ENCODE assay signal across 1 cellular context in the genomic region with DNA sequence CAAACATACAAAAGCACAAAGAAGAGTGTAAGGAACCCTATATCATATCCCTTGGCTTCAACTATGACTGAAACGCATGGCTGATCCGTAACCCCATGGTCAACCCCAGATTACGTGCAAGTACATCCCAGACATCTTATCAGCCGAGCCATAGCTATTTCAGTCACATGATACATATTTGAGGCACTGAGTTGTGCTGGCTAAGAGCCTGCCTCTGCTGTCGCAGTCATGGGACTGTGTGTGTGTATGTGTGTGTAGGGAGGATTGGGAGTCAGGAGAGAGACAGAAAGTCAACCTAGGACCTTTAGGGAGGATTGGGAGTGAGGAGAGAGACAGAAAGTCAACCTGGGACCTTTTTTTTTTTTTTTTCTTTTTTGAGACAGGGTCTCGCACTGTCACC.
TF ChIP-seq lines count a peak whose summit lies in the region.

No MANE protein-coding gene starts in this region.

TF ChIP-seq in K562, 482 proteins besides CTCF, POLR2A, EP300 and RAD21 (continued from another document and continues in another):
- TF ChIP-seq ZBTB40 (IDR thresholded peaks at IDR 0.05) (no peak), ZBTB40 (CRISPR knock-in tag; IDR thresholded peaks at IDR 0.05) (no peak), ZSCAN32 (CRISPR knock-in tag; IDR thresholded peaks at IDR 0.05) (no peak), FOXJ2 (tag; IDR thresholded peaks at IDR 0.05) (peak; percentile 70), SMARCB1 (IDR thresholded peaks at IDR 0.05; ENCODE audit: insufficient read length, low read depth) (no peak), TCF3 (CRISPR knock-in tag; IDR thresholded peaks at IDR 0.05) (peak; percentile 78), HLTF (IDR thresholded peaks at IDR 0.05) (peak; percentile 71; the same call in 1 of the 2 replicates), GTF2A2 (tag; IDR thresholded peaks at IDR 0.05) (no peak), ZNF79 (CRISPR knock-in tag; IDR thresholded peaks at IDR 0.05; ENCODE audit: low read depth) (no peak), EP400 (IDR thresholded peaks at IDR 0.05) (no peak; the same call in 1 of the 2 replicates), STAT5B (CRISPR knock-in tag; IDR thresholded peaks at IDR 0.05) (no peak), NFE2 (IDR thresholded peaks at IDR 0.05; ENCODE audit: low read depth) (no peak), PYGO2 (tag; IDR thresholded peaks at IDR 0.05) (peak; percentile 21; the same call in 1 of the 2 replicates), ZNF274 (IDR thresholded peaks at IDR 0.05; ENCODE audit: borderline replicate concordance, low read depth, low read length) (no peak), SRSF7 (optimal IDR thresholded peaks at IDR 0.05; ENCODE audit: low read depth, low read length) (no peak), CEBPB (tag; IDR thresholded peaks at IDR 0.05) (no peak), KLF16 (IDR thresholded peaks at IDR 0.05) (0 out of 2 replicates have a peak, but pooled peaks have one; percentile 8), MYC (IDR thresholded peaks at IDR 0.05; ENCODE audit: low read depth, low read length) (peak; percentile 55; the same call in 1 of the 2 replicates), MYC (CRISPR knock-in tag; IDR thresholded peaks at IDR 0.05; ENCODE audit: borderline replicate concordance, low read depth) (no peak), ZNF830 (CRISPR knock-in tag; IDR thresholded peaks at IDR 0.05) (no peak), ETV5 (CRISPR knock-in tag; IDR thresholded peaks at IDR 0.05; ENCODE audit: low read depth) (no peak), ZNF431 (CRISPR knock-in tag; IDR thresholded peaks at IDR 0.05) (no peak), STAT5A (IDR thresholded peaks at IDR 0.05; ENCODE audit: borderline replicate concordance, low read length) (peak; percentile 31; the same call in 1 of the 2 replicates), ZNF717 (CRISPR knock-in tag; IDR thresholded peaks at IDR 0.05) (no peak), ATF1 (CRISPR knock-in tag; IDR thresholded peaks at IDR 0.05) (no peak), ATF1 (tag; IDR thresholded peaks at IDR 0.05) (peak; percentile 76), ZNF589 (CRISPR knock-in tag; IDR thresholded peaks at IDR 0.05; ENCODE audit: low read depth) (peak; percentile 73; the same call in 1 of the 2 replicates)
- TF ChIP-seq, protein P1, sequence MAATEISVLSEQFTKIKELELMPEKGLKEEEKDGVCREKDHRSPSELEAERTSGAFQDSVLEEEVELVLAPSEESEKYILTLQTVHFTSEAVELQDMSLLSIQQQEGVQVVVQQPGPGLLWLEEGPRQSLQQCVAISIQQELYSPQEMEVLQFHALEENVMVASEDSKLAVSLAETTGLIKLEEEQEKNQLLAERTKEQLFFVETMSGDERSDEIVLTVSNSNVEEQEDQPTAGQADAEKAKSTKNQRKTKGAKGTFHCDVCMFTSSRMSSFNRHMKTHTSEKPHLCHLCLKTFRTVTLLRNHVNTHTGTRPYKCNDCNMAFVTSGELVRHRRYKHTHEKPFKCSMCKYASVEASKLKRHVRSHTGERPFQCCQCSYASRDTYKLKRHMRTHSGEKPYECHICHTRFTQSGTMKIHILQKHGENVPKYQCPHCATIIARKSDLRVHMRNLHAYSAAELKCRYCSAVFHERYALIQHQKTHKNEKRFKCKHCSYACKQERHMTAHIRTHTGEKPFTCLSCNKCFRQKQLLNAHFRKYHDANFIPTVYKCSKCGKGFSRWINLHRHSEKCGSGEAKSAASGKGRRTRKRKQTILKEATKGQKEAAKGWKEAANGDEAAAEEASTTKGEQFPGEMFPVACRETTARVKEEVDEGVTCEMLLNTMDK (IDR thresholded peaks at IDR 0.05; ENCODE audit: borderline replicate concordance, insufficient read depth, low read depth, low read length, poor library complexity, severe bottlenecking): no peak
- TF ChIP-seq, protein P2, sequence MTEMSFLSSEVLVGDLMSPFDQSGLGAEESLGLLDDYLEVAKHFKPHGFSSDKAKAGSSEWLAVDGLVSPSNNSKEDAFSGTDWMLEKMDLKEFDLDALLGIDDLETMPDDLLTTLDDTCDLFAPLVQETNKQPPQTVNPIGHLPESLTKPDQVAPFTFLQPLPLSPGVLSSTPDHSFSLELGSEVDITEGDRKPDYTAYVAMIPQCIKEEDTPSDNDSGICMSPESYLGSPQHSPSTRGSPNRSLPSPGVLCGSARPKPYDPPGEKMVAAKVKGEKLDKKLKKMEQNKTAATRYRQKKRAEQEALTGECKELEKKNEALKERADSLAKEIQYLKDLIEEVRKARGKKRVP (CRISPR knock-in tag; IDR thresholded peaks at IDR 0.05): peak; percentile 50; the same call in 1 of the 2 replicates
- TF ChIP-seq, protein P3, sequence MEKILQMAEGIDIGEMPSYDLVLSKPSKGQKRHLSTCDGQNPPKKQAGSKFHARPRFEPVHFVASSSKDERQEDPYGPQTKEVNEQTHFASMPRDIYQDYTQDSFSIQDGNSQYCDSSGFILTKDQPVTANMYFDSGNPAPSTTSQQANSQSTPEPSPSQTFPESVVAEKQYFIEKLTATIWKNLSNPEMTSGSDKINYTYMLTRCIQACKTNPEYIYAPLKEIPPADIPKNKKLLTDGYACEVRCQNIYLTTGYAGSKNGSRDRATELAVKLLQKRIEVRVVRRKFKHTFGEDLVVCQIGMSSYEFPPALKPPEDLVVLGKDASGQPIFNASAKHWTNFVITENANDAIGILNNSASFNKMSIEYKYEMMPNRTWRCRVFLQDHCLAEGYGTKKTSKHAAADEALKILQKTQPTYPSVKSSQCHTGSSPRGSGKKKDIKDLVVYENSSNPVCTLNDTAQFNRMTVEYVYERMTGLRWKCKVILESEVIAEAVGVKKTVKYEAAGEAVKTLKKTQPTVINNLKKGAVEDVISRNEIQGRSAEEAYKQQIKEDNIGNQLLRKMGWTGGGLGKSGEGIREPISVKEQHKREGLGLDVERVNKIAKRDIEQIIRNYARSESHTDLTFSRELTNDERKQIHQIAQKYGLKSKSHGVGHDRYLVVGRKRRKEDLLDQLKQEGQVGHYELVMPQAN (IDR thresholded peaks at IDR 0.05; ENCODE audit: borderline replicate concordance): peak; percentile 49; the same call in 1 of the 2 replicates
- TF ChIP-seq, protein P4, sequence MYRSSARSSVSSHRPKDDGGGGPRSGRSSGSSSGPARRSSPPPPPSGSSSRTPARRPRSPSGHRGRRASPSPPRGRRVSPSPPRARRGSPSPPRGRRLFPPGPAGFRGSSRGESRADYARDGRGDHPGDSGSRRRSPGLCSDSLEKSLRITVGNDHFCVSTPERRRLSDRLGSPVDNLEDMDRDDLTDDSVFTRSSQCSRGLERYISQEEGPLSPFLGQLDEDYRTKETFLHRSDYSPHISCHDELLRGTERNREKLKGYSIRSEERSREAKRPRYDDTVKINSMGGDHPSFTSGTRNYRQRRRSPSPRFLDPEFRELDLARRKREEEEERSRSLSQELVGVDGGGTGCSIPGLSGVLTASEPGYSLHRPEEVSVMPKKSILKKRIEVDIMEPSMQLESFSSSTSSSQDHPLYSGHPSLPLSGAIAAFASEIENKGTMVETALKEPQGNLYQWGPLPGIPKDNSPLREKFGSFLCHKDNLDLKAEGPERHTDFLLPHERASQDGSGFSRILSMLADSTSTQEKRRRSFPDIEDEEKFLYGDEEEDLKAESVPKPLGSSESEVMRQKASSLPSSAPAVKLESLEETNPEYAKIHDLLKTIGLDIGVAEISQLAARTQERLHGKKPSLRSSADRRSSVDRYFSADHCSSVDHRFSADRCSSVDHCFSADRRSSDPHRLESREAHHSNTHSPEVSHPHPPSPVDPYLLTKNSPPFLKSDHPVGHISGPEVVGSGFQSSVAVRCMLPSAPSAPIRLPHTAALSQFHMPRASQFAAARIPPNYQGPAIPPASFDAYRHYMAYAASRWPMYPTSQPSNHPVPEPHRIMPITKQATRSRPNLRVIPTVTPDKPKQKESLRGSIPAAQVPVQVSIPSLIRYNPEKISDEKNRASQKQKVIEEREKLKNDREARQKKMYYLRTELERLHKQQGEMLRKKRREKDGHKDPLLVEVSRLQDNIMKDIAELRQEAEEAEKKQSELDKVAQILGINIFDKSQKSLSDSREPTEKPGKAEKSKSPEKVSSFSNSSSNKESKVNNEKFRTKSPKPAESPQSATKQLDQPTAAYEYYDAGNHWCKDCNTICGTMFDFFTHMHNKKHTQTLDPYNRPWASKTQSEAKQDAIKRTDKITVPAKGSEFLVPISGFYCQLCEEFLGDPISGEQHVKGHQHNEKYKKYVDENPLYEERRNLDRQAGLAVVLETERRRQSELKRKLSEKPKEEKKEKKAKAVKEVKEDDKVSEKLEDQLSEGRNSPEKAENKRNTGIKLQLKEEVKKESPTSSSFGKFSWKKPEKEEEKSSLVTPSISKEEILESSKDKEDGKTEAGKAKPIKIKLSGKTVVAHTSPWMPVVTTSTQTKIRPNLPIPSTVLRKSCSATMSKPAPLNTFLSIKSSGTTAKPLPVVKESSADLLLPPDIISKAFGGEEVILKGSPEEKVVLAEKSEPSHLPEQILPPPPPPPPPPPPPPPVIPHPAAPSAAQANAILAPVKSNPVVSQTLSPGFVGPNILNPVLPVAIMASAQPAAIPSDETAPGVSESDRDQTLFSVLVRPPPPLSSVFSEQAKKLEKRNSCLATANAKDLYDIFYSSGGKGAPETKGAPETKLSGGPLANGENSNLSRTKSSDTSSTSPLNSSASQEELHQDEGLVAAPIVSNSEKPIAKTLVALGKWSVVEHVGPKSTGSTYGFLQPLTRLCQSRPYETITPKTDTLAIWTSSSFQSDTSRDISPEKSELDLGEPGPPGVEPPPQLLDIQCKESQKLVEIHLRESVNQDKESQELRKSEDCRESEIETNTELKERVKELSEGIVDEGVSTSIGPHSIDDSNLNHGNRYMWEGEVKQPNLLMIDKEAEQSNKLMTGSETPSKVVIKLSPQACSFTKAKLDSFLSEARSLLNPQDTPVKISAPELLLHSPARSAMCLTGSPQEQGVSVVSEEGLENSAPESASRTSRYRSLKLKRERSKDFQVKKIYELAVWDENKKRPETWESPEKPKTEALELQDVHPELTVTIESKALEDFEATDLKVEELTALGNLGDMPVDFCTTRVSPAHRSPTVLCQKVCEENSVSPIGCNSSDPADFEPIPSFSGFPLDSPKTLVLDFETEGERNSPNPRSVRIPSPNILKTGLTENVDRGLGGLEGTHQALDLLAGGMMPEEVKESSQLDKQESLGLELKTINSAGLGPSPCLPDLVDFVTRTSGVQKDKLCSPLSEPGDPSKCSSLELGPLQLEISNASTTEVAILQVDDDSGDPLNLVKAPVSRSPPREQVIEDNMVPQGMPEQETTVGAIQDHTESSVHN (IDR thresholded peaks at IDR 0.05; ENCODE audit: borderline replicate concordance in 1 of 2, low read depth in 1 of 2): 0 out of 4 replicates have a peak, but pooled peaks of 1 of the 2 experiments have one; percentile 26
- TF ChIP-seq, protein P5, sequence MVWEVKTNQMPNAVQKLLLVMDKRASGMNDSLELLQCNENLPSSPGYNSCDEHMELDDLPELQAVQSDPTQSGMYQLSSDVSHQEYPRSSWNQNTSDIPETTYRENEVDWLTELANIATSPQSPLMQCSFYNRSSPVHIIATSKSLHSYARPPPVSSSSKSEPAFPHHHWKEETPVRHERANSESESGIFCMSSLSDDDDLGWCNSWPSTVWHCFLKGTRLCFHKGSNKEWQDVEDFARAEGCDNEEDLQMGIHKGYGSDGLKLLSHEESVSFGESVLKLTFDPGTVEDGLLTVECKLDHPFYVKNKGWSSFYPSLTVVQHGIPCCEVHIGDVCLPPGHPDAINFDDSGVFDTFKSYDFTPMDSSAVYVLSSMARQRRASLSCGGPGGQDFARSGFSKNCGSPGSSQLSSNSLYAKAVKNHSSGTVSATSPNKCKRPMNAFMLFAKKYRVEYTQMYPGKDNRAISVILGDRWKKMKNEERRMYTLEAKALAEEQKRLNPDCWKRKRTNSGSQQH (CRISPR knock-in tag; IDR thresholded peaks at IDR 0.05): 0 out of 2 replicates have a peak, but pooled peaks have one; percentile 41
